ENCODE assay signal across 14 cellular contexts in genomic region chr10:130021373-130021950, GRCh38. TPM values are rescaled to one million over a fixed set of nuclear protein-coding genes. Genes with fewer than 3 reads are reported as not detected.
A peak's percentile ranks its signal among the peaks of the same experiment; 100 is the strongest.
DNase-seq lines count a peak whose midpoint lies in the region; ATAC-seq and TF ChIP-seq lines count a peak whose summit lies in the region.
"Had no signal": no experiment of that assay in that cellular context is flagged by ENCODE, and none has a peak within 500 bp of the region (broad histone marks: within the 10 kb centered on the region; RNA-seq: fewer than 3 reads in every experiment).

No MANE protein-coding gene starts in this region.

- H3K27me3 ChIP-seq in mammary epithelial cell (ENCODE audit: insufficient read depth, low read length) (no peaks in the 10 kb centered on the region), suprapubic skin (no peaks in the 10 kb centered on the region)

- H4K20me1 ChIP-seq in mammary epithelial cell (ENCODE audit: insufficient read depth, low read length): no peaks in the 10 kb centered on the region

- POLR2A ChIA-PET in MCF 10A (lab: Yijun Ruan, JAX): interaction anchor here (1.4 to 1.5 kb wide), 2 partner anchors 28 to 89 kb away, joined by 5 to 9 read pairs; partner anchors contain the start of gene C10orf143

- H3K4me1 ChIP-seq in mammary epithelial cell (ENCODE audit: insufficient read depth, low read length): no peaks in the 10 kb centered on the region
- H3K4me1 ChIP-seq in suprapubic skin: peaks cover 18% of the 10 kb centered on the region

- H3K9me3 ChIP-seq in mammary epithelial cell (replicated peaks; ENCODE audit: insufficient read depth, low read length) (peaks cover 40% of the 10 kb centered on the region), suprapubic skin (no peaks in the 10 kb centered on the region)

- dilution Hi-C loops in mammary epithelial cell (cut with HindIII; ENCODE audit: low sequenced_read_pairs): no loop called here

- WGBS in mammary epithelial cell (ENCODE audit: low coverage, missing lambda C conversion rate): 79% methylated on average over 8 of the region's 12 CpGs
- 56% methylated on average over 10 of the region's 12 CpGs for WGBS in suprapubic skin

- CTCF ChIA-PET in MCF 10A (lab: Yijun Ruan, JAX) (no interaction called here), mammary epithelial cell (lab: Charles Lee; ENCODE audit: low non-redundant PET) (no interaction called here)

- TF ChIP-seq EP300 in suprapubic skin (IDR thresholded peaks at IDR 0.05): no peak

- H3K4me3 ChIP-seq in mammary epithelial cell (replicated peaks in 1 of 3; ENCODE audit: insufficient read depth in 1 of 3, low read depth in 2 of 3, low read length in 3 of 3) (no peak overlapping the region), fibroblast of the aortic adventitia (ENCODE audit: low read depth, low read length) (no peak overlapping the region), suprapubic skin (no peak overlapping the region)

- H3K4me3 Mint-ChIP-seq in MCF 10A (ENCODE audit: unreplicated experiment): no peak overlapping the region
- H3K4me3 Mint-ChIP-seq: activated T-helper 1 cell treated with anti-CD3 and anti-CD28 coated beads, Interleukin-12 subunit alpha, Interleukin-12 subunit beta, Interleukin-2, Interleukin-4 antibody, amounts not matched to agents 30 ng/mL and 10 ng/mL and 1 ng/mL, durations not matched to agents 14 hours and 24 hours and 36 hours; T-helper 2 cell treated with Interferon-gamma antibody and Interleukin-4, amounts not matched to agents 5 μg/mL and 100 μg/mL, for 36 hours had no signal

- no peaks in the 10 kb centered on the region for H3K79me2 ChIP-seq in mammary epithelial cell (ENCODE audit: insufficient read depth, low read length)

- no peaks in the 10 kb centered on the region for H3K27me3 Mint-ChIP-seq in MCF 10A (ENCODE audit: insufficient read depth, unreplicated experiment)

- TF ChIP-seq POLR2A in suprapubic skin (IDR thresholded peaks at IDR 0.05): no peak

- no peak overlapping the region for H3K9ac ChIP-seq in mammary epithelial cell (ENCODE audit: insufficient read depth, low read length)

- H3K36me3 ChIP-seq in mammary epithelial cell (ENCODE audit: insufficient read depth, low read length) (no peaks in the 10 kb centered on the region), suprapubic skin (no peaks in the 10 kb centered on the region)

- BruUV-seq in MCF 10A (replicated peaks; lab: Mats Ljungman, UMichigan): no TSS peak
- BruUV-seq in mammary epithelial cell (replicated peaks; lab: Mats Ljungman, UMichigan): no TSS peak

- DNase-seq in MCF 10A (ENCODE audit: unreplicated experiment) (peak; percentile 76), mammary epithelial cell (no peak), OCI-M1 (lab: John Stamatoyannopoulos, UW) (peak; percentile 37), fibroblast of the aortic adventitia (ENCODE audit: low read depth) (peak; percentile 93), suprapubic skin (ENCODE audit: low spot score in 2 of 2) (no peak), kidney tubule cell (ENCODE audit: low spot score) (no peak)
- DNase-seq: NCI-H1092; stimulated activated naive CD4-positive, alpha-beta T cell had no signal

- H3K4me2 ChIP-seq in mammary epithelial cell (ENCODE audit: insufficient read depth, low read depth, low read length): no peak overlapping the region

- intact Hi-C loops in MCF 10A (cut with micrococcal nuclease) (no loop called here), mammary epithelial cell (cut with micrococcal nuclease) (no loop called here)

- no peak overlapping the region for H3K27ac Mint-ChIP-seq in MCF 10A (ENCODE audit: low read depth, unreplicated experiment)
- H3K27ac Mint-ChIP-seq: activated T-helper 1 cell treated with anti-CD3 and anti-CD28 coated beads, Interleukin-12 subunit alpha, Interleukin-12 subunit beta, Interleukin-2, Interleukin-4 antibody, amounts not matched to agents 30 ng/mL and 10 ng/mL and 1 ng/mL, durations not matched to agents 14 hours and 24 hours and 36 hours; T-helper 2 cell treated with Interferon-gamma antibody and Interleukin-4, amounts not matched to agents 5 μg/mL and 100 μg/mL, for 36 hours had no signal

- H3K27ac ChIP-seq in mammary epithelial cell (ENCODE audit: insufficient read depth, low read depth, low read length) (no peak overlapping the region), suprapubic skin (peak overlapping the region; percentile 42)
- H3K27ac ChIP-seq: C4-2B had no signal

- TF ChIP-seq CTCF in MCF 10A (IDR thresholded peaks at IDR 0.05; ENCODE audit: unreplicated experiment): no peak
- TF ChIP-seq CTCF in mammary epithelial cell (conservative IDR thresholded peaks at IDR 0.05 in 1 of 2, IDR thresholded peaks at IDR 0.05 in 1 of 2; ENCODE audit: extremely low read depth in 1 of 2, insufficient read depth in 1 of 2, low read depth in 1 of 2, low read length in 2 of 2): no peak
- no peak for TF ChIP-seq CTCF in fibroblast of the aortic adventitia (IDR thresholded peaks at IDR 0.05; ENCODE audit: insufficient read depth, low read length)
- no peak for TF ChIP-seq CTCF in suprapubic skin (IDR thresholded peaks at IDR 0.05)

- peaks cover 28% of the 10 kb centered on the region for H3K4me1 Mint-ChIP-seq in MCF 10A (ENCODE audit: insufficient read depth, unreplicated experiment)

- no peaks in the 10 kb centered on the region for H3K36me3 Mint-ChIP-seq in MCF 10A (ENCODE audit: insufficient read depth, unreplicated experiment)

- no peaks in the 10 kb centered on the region for H3K9me3 Mint-ChIP-seq in MCF 10A (ENCODE audit: unreplicated experiment)
- H3K9me3 Mint-ChIP-seq: activated T-helper 1 cell treated with anti-CD3 and anti-CD28 coated beads, Interleukin-12 subunit alpha, Interleukin-12 subunit beta, Interleukin-2, Interleukin-4 antibody, amounts not matched to agents 30 ng/mL and 10 ng/mL and 1 ng/mL, durations not matched to agents 14 hours and 24 hours and 36 hours; T-helper 2 cell treated with Interferon-gamma antibody and Interleukin-4, amounts not matched to agents 5 μg/mL and 100 μg/mL, for 36 hours had no signal

- ATAC-seq in HG02870 (IDR thresholded peaks at IDR 0.05; ENCODE audit: unreplicated experiment) (no peak), HG02588 (IDR thresholded peaks at IDR 0.05; ENCODE audit: unreplicated experiment) (no peak)

- in situ Hi-C loops in mammary epithelial cell (cut with MboI; ENCODE audit: low sequenced_read_pairs in 2 of 2): no loop called here

- no peak overlapping the region for H2AFZ ChIP-seq in mammary epithelial cell (ENCODE audit: low read depth, low read length)

RNA-seq across cellular contexts. Expression of gene EBF3, which starts 57.4 kb away (rescaled TPM):
- total RNA-seq in MCF 10A (2022): not detected in 2 replicates
- under 1 TPM; under 0.01 to 0.54 TPM for total RNA-seq in mammary epithelial cell
- not detected for polyA plus RNA-seq in mammary epithelial cell
- not detected for polyA minus RNA-seq in mammary epithelial cell
- 5.2 and 14.7 TPM in 2 replicates for total RNA-seq in fibroblast of the aortic adventitia (ENCODE audit: low replicate concordance)
- total RNA-seq in suprapubic skin: 1 to 10 TPM; 1.4 to 4.2 (median 2.4) TPM
- total RNA-seq: activated T-helper 1 cell treated with anti-CD3 and anti-CD28 coated beads, Interleukin-12 subunit alpha, Interleukin-12 subunit beta, Interleukin-2, Interleukin-4 antibody, amounts not matched to agents 30 ng/mL and 10 ng/mL and 1 ng/mL, durations not matched to agents 14 hours and 24 hours and 36 hours; mononuclear cell had no signal

Comparison
In these comparisons a context has a peak if more than half of its experiments do, and no peak if none do; other contexts are left out.
1. DNase-seq: peak in MCF 10A (single experiment), OCI-M1 (single experiment) and fibroblast of the aortic adventitia (single experiment); none in mammary epithelial cell (single experiment), suprapubic skin (0 of 2) and kidney tubule cell (single experiment).